10 cellular contexts compared by ENCODE assay signal in genomic region chrX:130176354-130176776, GRCh38. TPM values are rescaled to one million over a fixed set of nuclear protein-coding genes. Genes with fewer than 3 reads are reported as not detected.
A peak's percentile ranks its signal among the peaks of the same experiment; 100 is the strongest.
DNase-seq lines count a peak whose midpoint lies in the region; ATAC-seq lines count a peak whose summit lies in the region.
"Had no signal": no experiment of that assay in that cellular context is flagged by ENCODE, and none has a peak within 500 bp of the region (broad histone marks: within the 10 kb centered on the region; RNA-seq: fewer than 3 reads in every experiment).

No MANE protein-coding gene starts in this region.

- peak; percentile 79 for ATAC-seq in HG02840 (IDR thresholded peaks at IDR 0.05; ENCODE audit: low FRiP score, unreplicated experiment)

- no peak overlapping the region for H3K4me3 ChIP-seq in effector memory CD4-positive, alpha-beta T cell (ENCODE audit: insufficient read depth, low read depth, low read length, poor library complexity, severe bottlenecking)

- no peak overlapping the region for H3K27ac ChIP-seq in effector memory CD4-positive, alpha-beta T cell (ENCODE audit: insufficient read depth, low read length, poor library complexity, severe bottlenecking)

- H3K27me3 ChIP-seq in effector memory CD4-positive, alpha-beta T cell (replicated peaks; ENCODE audit: control insufficient read depth, insufficient read depth, low read length, poor library complexity, severe bottlenecking): no peaks in the 10 kb centered on the region

- DNase-seq in activated CD8-positive, alpha-beta memory T cell treated with anti-CD3 and anti-CD28 coated beads for 24 hours: peak; percentile 49
- DNase-seq in activated CD8-positive, alpha-beta memory T cell treated with anti-CD3 and anti-CD28 coated beads, Interleukin-2, amount 50 U/mL, for 4 hours: no peak
- peak; percentile 18 for DNase-seq in NOMO-1 treated with dmso at 0.1 percent for 144 hours (lab: John Stamatoyannopoulos, UW; ENCODE audit: unreplicated experiment)
- DNase-seq in renal cortical epithelial cell (ENCODE audit: low read depth): peak; percentile 11
- no peak for DNase-seq in NCI-H187 treated with DMSO at 0.1 percent for 48 hours (lab: John Stamatoyannopoulos, UW)
- no peak for DNase-seq in effector memory CD4-positive, alpha-beta T cell
- no peak for DNase-seq in mucosa of gallbladder (ENCODE audit: low spot score)
- DNase-seq: midbrain, NCI-H82 had no signal

- H3K36me3 ChIP-seq in effector memory CD4-positive, alpha-beta T cell (ENCODE audit: control insufficient read depth, insufficient read depth, low read length): no peaks in the 10 kb centered on the region

- peaks cover 9% of the 10 kb centered on the region for H3K4me1 ChIP-seq in effector memory CD4-positive, alpha-beta T cell (ENCODE audit: control insufficient read depth, insufficient read depth, low read length, poor library complexity, severe bottlenecking)

- no peaks in the 10 kb centered on the region for H3K9me3 ChIP-seq in effector memory CD4-positive, alpha-beta T cell (ENCODE audit: control insufficient read depth, low read length)

RNA-seq across cellular contexts. Expression of gene RAB33A, which starts 4.6 kb away (rescaled TPM):
- total RNA-seq in renal cortical epithelial cell (0.15 and 1.4 TPM in 2 replicates), mucosa of gallbladder (1.2 TPM)

RNA-seq across cellular contexts. Expression of gene AIFM1, which starts 10.7 kb away (rescaled TPM):
- total RNA-seq in renal cortical epithelial cell: 22.1 and 60.4 TPM in 2 replicates
- total RNA-seq in mucosa of gallbladder: 41.3 TPM

Comparison
In these comparisons a context has a peak if more than half of its experiments do, and no peak if none do; other contexts are left out.
1. DNase-seq: peak in activated CD8-positive, alpha-beta memory T cell treated with anti-CD3 and anti-CD28 coated beads for 24 hours (single experiment), NOMO-1 treated with dmso at 0.1 percent for 144 hours (single experiment) and renal cortical epithelial cell (single experiment); none in activated CD8-positive, alpha-beta memory T cell treated with anti-CD3 and anti-CD28 coated beads, Interleukin-2, amount 50 U/mL, for 4 hours (single experiment), NCI-H187 treated with DMSO at 0.1 percent for 48 hours (single experiment), effector memory CD4-positive, alpha-beta T cell (0 of 3) and mucosa of gallbladder (single experiment).